ENCODE assay signal across 20 cellular contexts in genomic region chr4:30828290-30828926, GRCh38.
A peak's percentile ranks its signal among the peaks of the same experiment; 100 is the strongest.
DNase-seq lines count a peak whose midpoint lies in the region; FAIRE-seq and TF ChIP-seq lines count a peak whose summit lies in the region.
"Had no signal": no experiment of that assay in that cellular context is flagged by ENCODE, and none has a peak within 500 bp of the region (broad histone marks: within the 10 kb centered on the region; RNA-seq: fewer than 3 reads in every experiment).

No MANE protein-coding gene starts in this region.

- in situ Hi-C loops in Caki2 (cut with HindIII; ENCODE audit: low pct_unique_long_range_greater_than_20kb, low sequenced_read_pairs), result no loop called here

- no peaks in the 10 kb centered on the region for H3K9me3 ChIP-seq in Peyer's patch
- H3K9me3 ChIP-seq: SJSA1, vagina had no signal

- no peaks in the 10 kb centered on the region for H3K36me3 ChIP-seq in bronchial epithelial cell (ENCODE audit: control insufficient read depth, insufficient read depth, low read length)
- H3K36me3 ChIP-seq in Peyer's patch, result no peaks in the 10 kb centered on the region
- H3K36me3 ChIP-seq: SJSA1, vagina had no signal

- H3K27me3 ChIP-seq in bronchial epithelial cell (ENCODE audit: control insufficient read depth, insufficient read depth, low read length) (no peaks in the 10 kb centered on the region), Peyer's patch (no peaks in the 10 kb centered on the region)
- H3K27me3 ChIP-seq: SJSA1, vagina had no signal

- FAIRE-seq in bronchial epithelial cell (lab: Jason Lieb, UNC), result no peak

- no peak for TF ChIP-seq POLR2A in Peyer's patch (IDR thresholded peaks at IDR 0.05)

- H3K27ac ChIP-seq in Peyer's patch, result no peak overlapping the region
- H3K27ac ChIP-seq: parathyroid adenoma, SJSA1, vagina had no signal

- no peak for TF ChIP-seq CTCF in bronchial epithelial cell (IDR thresholded peaks at IDR 0.05; ENCODE audit: insufficient read depth, low read length, severe bottlenecking)
- no peak for TF ChIP-seq CTCF in Peyer's patch (IDR thresholded peaks at IDR 0.05)

- no peaks in the 10 kb centered on the region for H3K4me1 ChIP-seq in Peyer's patch
- H3K4me1 ChIP-seq: parathyroid adenoma, SJSA1, vagina had no signal

- peak; percentile 76; the same call in 1 of the 2 replicates for TF ChIP-seq EP300 in Ishikawa (IDR thresholded peaks at IDR 0.05; ENCODE audit: borderline replicate concordance)

- peak; percentile 38 for DNase-seq in Caki2 (ENCODE audit: low read depth)
- peak; percentile 31 for DNase-seq in bronchial epithelial cell (ENCODE audit: low read depth)
- DNase-seq in renal cortical epithelial cell (ENCODE audit: low read depth), result peak; percentile 47
- DNase-seq in NCI-H345 (lab: John Stamatoyannopoulos, UW), result no peak
- no peak for DNase-seq in SIG-M5 treated with dmso at 0.1 percent for 504 hours (lab: John Stamatoyannopoulos, UW; ENCODE audit: unreplicated experiment)
- no peak for DNase-seq in Peyer's patch
- DNase-seq: activated naive CD8-positive, alpha-beta T cell treated with anti-CD3 and anti-CD28 coated beads, Interleukin-2, amount 50 U/mL, for 24 hours; C1 segment of cervical spinal cord; DMS 273 treated with DMSO at 0.1 percent for 48 hours; effector memory CD4-positive, alpha-beta T cell; naive thymus-derived CD8-positive, alpha-beta T cell; NCI-H1694; NCI-H524; OCI-M1; stimulated activated CD4-positive, alpha-beta T cell treated with anti-CD3 and anti-CD28 coated beads, Interleukin-4, amount 100 ng/mL, for 24 hours; T-helper 9 cell had no signal

- H3K4me3 ChIP-seq in bronchial epithelial cell (ENCODE audit: low read depth, low read length) (no peak overlapping the region), Peyer's patch (no peak overlapping the region)
- H3K4me3 ChIP-seq: SJSA1, vagina had no signal

- no peak for TF ChIP-seq RAD21 in Ishikawa (IDR thresholded peaks at IDR 0.05; ENCODE audit: low read depth)

TF ChIP-seq in Ishikawa, 13 proteins besides CTCF, POLR2A, EP300 and RAD21:
- TF ChIP-seq YY1 (IDR thresholded peaks at IDR 0.05; ENCODE audit: low read depth) (no peak), CREB1 (IDR thresholded peaks at IDR 0.05; ENCODE audit: low read depth) (no peak), FOXM1 (IDR thresholded peaks at IDR 0.05; ENCODE audit: borderline replicate concordance, low read depth) (peak; percentile 67), MAX (IDR thresholded peaks at IDR 0.05) (peak; percentile 13; the same call in 1 of the 2 replicates), ZBTB7A (IDR thresholded peaks at IDR 0.05; ENCODE audit: low read depth) (no peak), TCF12 (IDR thresholded peaks at IDR 0.05; ENCODE audit: low read depth) (0 out of 2 replicates have a peak, but pooled peaks have one; percentile 23), TEAD4 (IDR thresholded peaks at IDR 0.05) (peak; percentile 76)

Comparison
In these comparisons a context has a peak if more than half of its experiments do, and no peak if none do; other contexts are left out.
1. DNase-seq: peak in Caki2 (single experiment), bronchial epithelial cell (single experiment) and renal cortical epithelial cell (single experiment); none in NCI-H345 (single experiment), SIG-M5 treated with dmso at 0.1 percent for 504 hours (single experiment) and Peyer's patch (0 of 3).